Comparison of ENCODE assay signal across 15 cellular contexts in genomic region chr2:25421746-25422431, GRCh38.
DNase-seq lines count a peak whose midpoint lies in the region; ATAC-seq and TF ChIP-seq lines count a peak whose summit lies in the region.
"Had no signal": no experiment of that assay in that cellular context is flagged by ENCODE, and none has a peak within 500 bp of the region (broad histone marks: within the 10 kb centered on the region; RNA-seq: fewer than 3 reads in every experiment).

No MANE protein-coding gene starts in this region.

- no peak for TF ChIP-seq POLR2A in heart left ventricle (IDR thresholded peaks at IDR 0.05)

- H3K36me3 Mint-ChIP-seq in stimulated activated naive CD8-positive, alpha-beta T cell treated with anti-CD3 and anti-CD28 coated beads, Interleukin-15, Interleukin-2, amounts not matched to agents 100 ng/mL and 50 ng/mL, for 24 hours (ENCODE audit: low read depth): peaks cover 17% of the 10 kb centered on the region
- H3K36me3 Mint-ChIP-seq in T-helper 17 cell (ENCODE audit: low read depth): peaks cover 6% of the 10 kb centered on the region
- H3K36me3 Mint-ChIP-seq in type B pancreatic cell: peaks cover 9% of the 10 kb centered on the region
- peaks cover 27% of the 10 kb centered on the region for H3K36me3 Mint-ChIP-seq in MCF 10A (ENCODE audit: insufficient read depth, unreplicated experiment)

- H3K27me3 ChIP-seq in heart left ventricle: no peaks in the 10 kb centered on the region
- H3K27me3 ChIP-seq: adrenal gland had no signal

- no peaks in the 10 kb centered on the region for H3K27me3 Mint-ChIP-seq in stimulated activated naive CD8-positive, alpha-beta T cell treated with anti-CD3 and anti-CD28 coated beads, Interleukin-15, Interleukin-2, amounts not matched to agents 100 ng/mL and 50 ng/mL, for 24 hours
- H3K27me3 Mint-ChIP-seq in stimulated activated naive CD8-positive, alpha-beta T cell treated with anti-CD3 and anti-CD28 coated beads, Interleukin-15, amount 100 ng/mL, for 72 hours: no peaks in the 10 kb centered on the region
- H3K27me3 Mint-ChIP-seq in T-helper 17 cell (no peaks in the 10 kb centered on the region), type B pancreatic cell (no peaks in the 10 kb centered on the region), MCF 10A (ENCODE audit: insufficient read depth, unreplicated experiment) (no peaks in the 10 kb centered on the region)

- 76 to 87% (median 83%) methylated on average over 3 of the region's 3 CpGs for WGBS in heart left ventricle, 4 donors

- no TSS peak for BruUV-seq in MCF 10A (replicated peaks; lab: Mats Ljungman, UMichigan)

- POLR2A ChIA-PET in MCF 10A (lab: Yijun Ruan, JAX): no interaction called here

- H3K4me1 Mint-ChIP-seq in stimulated activated naive CD8-positive, alpha-beta T cell treated with anti-CD3 and anti-CD28 coated beads, Interleukin-15, Interleukin-2, amounts not matched to agents 100 ng/mL and 50 ng/mL, for 24 hours (ENCODE audit: low read depth): peaks cover 41% of the 10 kb centered on the region
- H3K4me1 Mint-ChIP-seq in stimulated activated naive CD8-positive, alpha-beta T cell treated with anti-CD3 and anti-CD28 coated beads, Interleukin-15, amount 100 ng/mL, for 72 hours: peaks cover 36% of the 10 kb centered on the region
- H3K4me1 Mint-ChIP-seq in T-helper 17 cell: peaks cover 2% of the 10 kb centered on the region
- H3K4me1 Mint-ChIP-seq in type B pancreatic cell (ENCODE audit: unreplicated experiment): peaks cover 9% of the 10 kb centered on the region
- H3K4me1 Mint-ChIP-seq in MCF 10A (ENCODE audit: insufficient read depth, unreplicated experiment): no peaks in the 10 kb centered on the region

- ATAC-seq in stimulated activated naive CD8-positive, alpha-beta T cell treated with anti-CD3 and anti-CD28 coated beads, Interleukin-15, amount 100 ng/mL, for 72 hours: no peak
- peak; percentile 29 for ATAC-seq in HG02840 (IDR thresholded peaks at IDR 0.05; ENCODE audit: low FRiP score, unreplicated experiment)
- ATAC-seq in T-helper 17 cell: peak; percentile 42
- ATAC-seq in heart left ventricle: no peak
- ATAC-seq: A549 had no signal

- intact Hi-C loops in heart left ventricle (cut with DNase I): no loop called here
- intact Hi-C loops in MCF 10A (cut with micrococcal nuclease): no loop called here

- peaks cover 0 to 23% (median 0%) of the 10 kb centered on the region in 12 donors for H3K4me1 ChIP-seq in heart left ventricle
- H3K4me1 ChIP-seq: A549, adrenal gland, left ventricle myocardium inferior had no signal

- CTCF ChIA-PET in MCF 10A (lab: Yijun Ruan, JAX): no interaction called here

- H3K4me3 Mint-ChIP-seq in stimulated activated naive CD8-positive, alpha-beta T cell treated with anti-CD3 and anti-CD28 coated beads, Interleukin-15, Interleukin-2, amounts not matched to agents 100 ng/mL and 50 ng/mL, for 24 hours: peak overlapping the region; percentile 60
- H3K4me3 Mint-ChIP-seq in stimulated activated naive CD8-positive, alpha-beta T cell treated with anti-CD3 and anti-CD28 coated beads, Interleukin-15, amount 100 ng/mL, for 72 hours: no peak overlapping the region
- H3K4me3 Mint-ChIP-seq in T-helper 17 cell (no peak overlapping the region), type B pancreatic cell (no peak overlapping the region), MCF 10A (ENCODE audit: unreplicated experiment) (no peak overlapping the region)

- peaks cover 9% of the 10 kb centered on the region for H3K9me3 Mint-ChIP-seq in stimulated activated naive CD8-positive, alpha-beta T cell treated with anti-CD3 and anti-CD28 coated beads, Interleukin-15, Interleukin-2, amounts not matched to agents 100 ng/mL and 50 ng/mL, for 24 hours
- peaks cover 11% of the 10 kb centered on the region in 2 donors for H3K9me3 Mint-ChIP-seq in stimulated activated naive CD8-positive, alpha-beta T cell treated with anti-CD3 and anti-CD28 coated beads, Interleukin-15, amount 100 ng/mL, for 72 hours
- H3K9me3 Mint-ChIP-seq in type B pancreatic cell (no peaks in the 10 kb centered on the region), MCF 10A (ENCODE audit: unreplicated experiment) (no peaks in the 10 kb centered on the region)

- TF ChIP-seq CTCF in type B pancreatic cell (conservative IDR thresholded peaks at IDR 0.05): no peak
- TF ChIP-seq CTCF in heart left ventricle (IDR thresholded peaks at IDR 0.05): no peak
- TF ChIP-seq CTCF in MCF 10A (IDR thresholded peaks at IDR 0.05; ENCODE audit: unreplicated experiment): no peak

- H3K36me3 ChIP-seq in heart left ventricle: peaks cover 0 to 12% (median 0%) of the 10 kb centered on the region in 9 donors
- H3K36me3 ChIP-seq: adrenal gland had no signal

- H3K9me3 ChIP-seq in T-helper 17 cell (ENCODE audit: control insufficient read depth, low read length, poor library complexity, severe bottlenecking) (no peaks in the 10 kb centered on the region), heart left ventricle (no peaks in the 10 kb centered on the region)
- H3K9me3 ChIP-seq: A549, adrenal gland, left ventricle myocardium inferior had no signal

- H3K27ac Mint-ChIP-seq in stimulated activated naive CD8-positive, alpha-beta T cell treated with anti-CD3 and anti-CD28 coated beads, Interleukin-15, Interleukin-2, amounts not matched to agents 100 ng/mL and 50 ng/mL, for 24 hours: peak overlapping the region; percentile 54
- H3K27ac Mint-ChIP-seq in stimulated activated naive CD8-positive, alpha-beta T cell treated with anti-CD3 and anti-CD28 coated beads, Interleukin-15, amount 100 ng/mL, for 72 hours: no peak overlapping the region
- H3K27ac Mint-ChIP-seq in T-helper 17 cell (peak overlapping the region; percentile 41), type B pancreatic cell (peak overlapping the region; percentile 50), MCF 10A (ENCODE audit: low read depth, unreplicated experiment) (no peak overlapping the region)

- H3K4me3 ChIP-seq in heart left ventricle: no peak overlapping the region
- H3K4me3 ChIP-seq: A549, adrenal gland, left ventricle myocardium inferior had no signal

- H3K27ac ChIP-seq in heart left ventricle: peak overlapping the region in 1 of 12 donors; percentile 52
- H3K27ac ChIP-seq: A549, adrenal gland, left ventricle myocardium inferior had no signal

- no peak for DNase-seq in stimulated activated naive CD8-positive, alpha-beta T cell treated with anti-CD3 and anti-CD28 coated beads, Interleukin-15, amount 100 ng/mL, for 72 hours
- DNase-seq in T-helper 17 cell: no peak
- DNase-seq in type B pancreatic cell (ENCODE audit: extremely low spot score, unreplicated experiment): no peak
- no peak for DNase-seq in heart left ventricle
- DNase-seq in GDM1 (lab: John Stamatoyannopoulos, UW): no peak
- no peak for DNase-seq in MCF 10A (ENCODE audit: unreplicated experiment)
- DNase-seq: adrenal gland, dermis blood vessel endothelial cell, foreskin fibroblast, left ventricle myocardium inferior, NCI-H146, T-helper 1 cell had no signal

Comparison
In these comparisons a context has a peak if more than half of its experiments do, and no peak if none do; other contexts are left out.
1. H3K27ac Mint-ChIP-seq: peak in stimulated activated naive CD8-positive, alpha-beta T cell treated with anti-CD3 and anti-CD28 coated beads, Interleukin-15, Interleukin-2, amounts not matched to agents 100 ng/mL and 50 ng/mL, for 24 hours (single experiment), T-helper 17 cell (single experiment) and type B pancreatic cell (single experiment); none in stimulated activated naive CD8-positive, alpha-beta T cell treated with anti-CD3 and anti-CD28 coated beads, Interleukin-15, amount 100 ng/mL, for 72 hours (0 of 2) and MCF 10A (single experiment).
2. ATAC-seq: peak in HG02840 (single experiment) and T-helper 17 cell (single experiment); none in stimulated activated naive CD8-positive, alpha-beta T cell treated with anti-CD3 and anti-CD28 coated beads, Interleukin-15, amount 100 ng/mL, for 72 hours (single experiment) and heart left ventricle (0 of 4).